Comparison of ENCODE assay signal across 8 cellular contexts in the genomic region with DNA sequence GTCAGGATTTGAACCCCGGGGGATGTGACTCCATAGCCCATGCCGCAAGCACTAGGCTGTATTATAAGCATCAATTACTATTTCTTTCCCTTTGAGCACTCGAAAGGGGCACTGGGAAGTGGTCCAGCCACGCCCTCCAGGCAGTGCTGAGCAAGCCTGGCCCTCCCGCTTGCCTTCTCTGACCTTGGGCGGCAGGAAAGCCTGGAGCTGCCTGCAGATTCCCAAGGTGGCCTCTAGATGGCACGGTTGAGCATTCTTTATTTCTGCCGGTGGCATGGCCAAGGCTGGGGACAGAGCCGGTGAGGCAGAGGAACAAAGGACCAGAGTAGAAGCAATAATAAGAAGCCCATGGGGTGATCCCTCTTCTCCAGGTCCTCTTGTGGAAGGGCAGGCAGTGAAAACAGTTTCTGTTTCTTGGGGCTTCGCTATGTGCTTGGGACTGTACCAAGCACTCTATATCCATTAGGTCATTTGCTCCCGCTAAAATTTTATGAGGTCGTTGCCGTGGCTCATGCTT. TPM values are rescaled to one million over a fixed set of nuclear protein-coding genes. Genes with fewer than 3 reads are reported as not detected.
DNase-seq lines count a peak whose midpoint lies in the region; ATAC-seq, FAIRE-seq and TF ChIP-seq lines count a peak whose summit lies in the region.

No MANE protein-coding gene starts in this region.

- no peak overlapping the region for H3K9ac ChIP-seq in SK-N-SH

- H3K27me3 ChIP-seq in SK-N-SH (ENCODE audit: insufficient read depth) (no peaks in the 10 kb centered on the region), heart right ventricle (peaks cover 0 to 29% (median 10%) of the 10 kb centered on the region in 7 donors), small intestine (ENCODE audit: control insufficient read depth in 2 of 2, insufficient read depth in 2 of 2, low read length in 2 of 2) (no peaks in the 10 kb centered on the region)

- POLR2A ChIA-PET in SK-N-SH (lab: Yijun Ruan, JAX) = no interaction called here

- peak; percentile 95 for FAIRE-seq in GM19239 (lab: Jason Lieb, UNC)
- FAIRE-seq in small intestine (lab: Jason Lieb, UNC) = no peak

- H3K36me3 ChIP-seq in SK-N-SH (replicated peaks in 1 of 2; ENCODE audit: control insufficient read depth in 1 of 2, insufficient read depth in 2 of 2, low read length in 1 of 2) (no peaks in the 10 kb centered on the region), heart right ventricle (no peaks in the 10 kb centered on the region), small intestine (ENCODE audit: control insufficient read depth in 2 of 2, insufficient read depth in 2 of 2, low read length in 2 of 2) (no peaks in the 10 kb centered on the region)

- peak; percentile 67 for TF ChIP-seq RAD21 in SK-N-SH (IDR thresholded peaks at IDR 0.05; ENCODE audit: low read length)

- peak in 7 of 8 donors; percentile 38 to 79 (median 62) for ATAC-seq in heart right ventricle
- ATAC-seq in HG03280 (IDR thresholded peaks at IDR 0.05; ENCODE audit: unreplicated experiment) = no peak

- no peaks in the 10 kb centered on the region for H3K79me2 ChIP-seq in SK-N-SH (ENCODE audit: insufficient read depth)

- H3K4me3 ChIP-seq in SK-N-SH (ENCODE audit: low read depth in 2 of 2, low read length in 1 of 2) = no peak overlapping the region; a peak in 1 of 4 replicates
- no peak overlapping the region for H3K4me3 ChIP-seq in heart right ventricle
- no peak overlapping the region for H3K4me3 ChIP-seq in small intestine (ENCODE audit: low read depth in 1 of 2, low read length in 2 of 2)

- DNase-seq in AG08395 (ENCODE audit: low spot score) (peak; percentile 77), GM19239 (ENCODE audit: insufficient read length, low spot score) (peak; percentile 84), NCI-H1092 (lab: John Stamatoyannopoulos, UW) (peak; percentile 21), SK-N-SH (peak; percentile 86), heart right ventricle (peak; percentile 23 to 27), small intestine (peak; percentile 56)
- DNase-seq in activated naive CD4-positive, alpha-beta T cell treated with Interleukin-2 at 50 U/mL for 16 hours = peak; percentile 58

- H3K9me3 ChIP-seq in SK-N-SH (no peaks in the 10 kb centered on the region), heart right ventricle (peaks cover 0 to 2% (median 0%) of the 10 kb centered on the region in 11 donors), small intestine (ENCODE audit: control insufficient read depth, low read depth) (no peaks in the 10 kb centered on the region)

- peak; percentile 78 for TF ChIP-seq CTCF in SK-N-SH (IDR thresholded peaks at IDR 0.05)
- peak; percentile 58 to 94 (median 82) for TF ChIP-seq CTCF in heart right ventricle (IDR thresholded peaks at IDR 0.05)

- WGBS in SK-N-SH (ENCODE audit: low lambda C conversion rate) = 40% methylated on average over 10 of the region's 13 CpGs
- WGBS in heart right ventricle, 2 donors = 37 to 38% methylated on average over 13 of the region's 13 CpGs
- 27 to 33% (median 32%) methylated on average over 13 of the region's 13 CpGs for WGBS in small intestine, 3 donors

- no peaks in the 10 kb centered on the region for H3K9me2 ChIP-seq in SK-N-SH

- H4K20me1 ChIP-seq in SK-N-SH (ENCODE audit: insufficient read depth) = no peaks in the 10 kb centered on the region

- H3K27ac ChIP-seq in SK-N-SH (ENCODE audit: low read depth in 2 of 2, low read length in 1 of 2) (no peak overlapping the region), heart right ventricle (no peak overlapping the region), small intestine (ENCODE audit: low read depth in 1 of 2, low read length in 1 of 2) (no peak overlapping the region)

- no peak overlapping the region for H2AFZ ChIP-seq in SK-N-SH (ENCODE audit: low read depth)

- no peaks in the 10 kb centered on the region for H3F3A ChIP-seq in SK-N-SH (replicated peaks; ENCODE audit: insufficient read depth)

- H3K4me1 ChIP-seq in SK-N-SH (ENCODE audit: control insufficient read depth in 1 of 2, insufficient read depth in 2 of 2, low read depth in 1 of 2, low read length in 1 of 2) (no peaks in the 10 kb centered on the region), heart right ventricle (peaks cover 0 to 6% (median 0%) of the 10 kb centered on the region in 9 donors), small intestine (ENCODE audit: control insufficient read depth in 2 of 2, insufficient read depth in 1 of 2, low read depth in 1 of 2, low read length in 1 of 2) (no peaks in the 10 kb centered on the region)

- no peak for TF ChIP-seq EP300 in SK-N-SH (IDR thresholded peaks at IDR 0.05; ENCODE audit: borderline replicate concordance in 1 of 2, low read depth in 1 of 2, low read length in 1 of 2)

- CTCF ChIA-PET in SK-N-SH (lab: Yijun Ruan, JAX) = interaction anchor here (0.5 to 22.0 kb wide), 19 partner anchors 9 to 262 kb away, joined by 3 to 510 read pairs (median 5); partner anchors contain the start of gene SLC32A1

- intact Hi-C loops in heart right ventricle (cut with DNase I) = no loop called here

- no peak overlapping the region for H3K4me2 ChIP-seq in SK-N-SH

TF ChIP-seq in SK-N-SH, 30 proteins besides CTCF, POLR2A, EP300 and RAD21:
- peak; percentile 21; the same call in 1 of the 2 replicates for TF ChIP-seq MXI1 (IDR thresholded peaks at IDR 0.05; ENCODE audit: low read depth, low read length)
- no peak for TF ChIP-seq EZH2phosphoT487 (IDR thresholded peaks at IDR 0.05; ENCODE audit: borderline replicate concordance, low read depth)
- TF ChIP-seq SMC3 (IDR thresholded peaks at IDR 0.05; ENCODE audit: low read depth, low read length) = peak; percentile 44; the same call in 1 of the 2 replicates

RNA-seq across cellular contexts. Expression of gene ARHGAP40, which starts 32.0 kb away (rescaled TPM):
- polyA plus RNA-seq in SK-N-SH (2012; rRNA removed) (0.02 TPM in 1 of 2 replicates, not detected in the other), heart right ventricle (not detected), small intestine (under 1 TPM in 1 of 3 donors, not detected in 2; 0.01 TPM)
- 0.03 TPM in 2 replicates for polyA plus RNA-seq in SK-N-SH (2012; cell fraction: cytosol; rRNA removed)
- 0.19 and 0.33 TPM in 2 replicates for polyA plus RNA-seq in SK-N-SH (2012; cell fraction: nucleus; rRNA removed)
- not detected for total RNA-seq in heart right ventricle

RNA-seq across cellular contexts. Expression of gene ADIG, which starts 52.6 kb away (rescaled TPM):
- not detected in 2 replicates for polyA plus RNA-seq in SK-N-SH (2012; rRNA removed)
- not detected in 2 replicates for polyA plus RNA-seq in SK-N-SH (2012; cell fraction: cytosol; rRNA removed)
- polyA plus RNA-seq in SK-N-SH (2012; cell fraction: nucleus; rRNA removed) = not detected in 2 replicates
- under 1 TPM in 1 of 10 donors, not detected in 9; 0.32 TPM for total RNA-seq in heart right ventricle
- polyA plus RNA-seq in heart right ventricle = not detected
- not detected for polyA plus RNA-seq in small intestine

Comparison
In these comparisons a context has a peak if more than half of its experiments do, and no peak if none do; other contexts are left out.
1. DNase-seq: peak in every context shown above with its lines; median percentile 86 in SK-N-SH; 84 in GM19239; 77 in AG08395; 58 in activated naive CD4-positive, alpha-beta T cell treated with Interleukin-2 at 50 U/mL for 16 hours; 56 in small intestine; 25 in heart right ventricle; 21 in NCI-H1092.